Comparison of ENCODE assay signal across 8 cellular contexts in the genomic region with DNA sequence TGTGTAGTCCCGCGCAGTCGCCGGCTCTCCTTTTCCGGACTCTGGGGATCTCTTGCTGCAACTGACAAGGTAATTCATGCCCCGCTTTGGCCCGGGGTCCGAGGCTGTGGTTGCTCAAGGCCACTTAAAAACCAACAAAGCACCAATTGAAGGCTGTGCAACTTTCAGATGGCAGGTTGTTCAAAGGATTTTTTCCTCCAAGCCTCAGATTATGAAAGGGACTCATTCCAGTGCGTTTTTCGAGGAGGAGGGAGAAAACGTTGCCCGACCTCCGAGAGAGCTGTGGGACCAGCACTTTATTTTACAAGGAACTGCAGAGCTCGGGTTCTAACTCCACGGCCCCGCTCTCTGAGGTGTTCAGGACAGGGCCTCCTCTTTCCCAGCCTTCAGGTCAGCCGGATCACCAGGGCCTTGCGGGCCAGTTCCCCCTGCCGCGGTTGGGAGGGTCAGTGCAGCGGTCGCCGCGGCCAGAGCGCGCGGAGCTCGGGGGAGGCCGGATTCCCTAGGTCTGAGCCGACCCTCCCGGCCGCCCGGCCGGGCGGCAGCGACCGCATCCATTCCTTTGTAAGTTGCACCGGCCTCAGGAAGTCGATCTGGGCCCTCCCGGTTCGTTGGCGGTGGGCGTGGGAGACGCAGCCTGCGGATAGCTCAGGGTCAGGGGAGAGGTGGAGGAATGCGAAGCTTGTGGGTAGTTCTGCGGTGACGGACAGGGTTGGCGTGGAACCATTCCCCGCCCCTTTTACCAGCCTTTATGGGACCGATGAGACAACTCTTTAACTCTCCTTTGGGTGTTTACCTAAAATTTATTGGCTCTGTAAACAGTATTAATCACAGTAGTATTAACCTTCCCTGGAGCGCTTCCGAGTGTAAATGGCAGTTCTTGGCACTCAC. TPM values are rescaled to one million over a fixed set of nuclear protein-coding genes. Genes with fewer than 3 reads are reported as not detected.
DNase-seq lines count a peak whose midpoint lies in the region; ATAC-seq and TF ChIP-seq lines count a peak whose summit lies in the region.

No MANE protein-coding gene starts in this region.

- no peaks in the 10 kb centered on the region for H3K9me3 Mint-ChIP-seq in stimulated activated naive CD8-positive, alpha-beta T cell treated with anti-CD3 and anti-CD28 coated beads, Interleukin-15, amount 100 ng/mL, for 72 hours

- H3K27me3 ChIP-seq in left lung = no peaks in the 10 kb centered on the region

- H3K9me3 ChIP-seq in SK-N-MC (ENCODE audit: low read depth, low read length) (no peaks in the 10 kb centered on the region), left lung (no peaks in the 10 kb centered on the region)

- H3K4me3 Mint-ChIP-seq in stimulated activated naive CD8-positive, alpha-beta T cell treated with anti-CD3 and anti-CD28 coated beads, Interleukin-15, amount 100 ng/mL, for 72 hours = peak overlapping the region; percentile 95 to 97

- no peak for TF ChIP-seq POLR2A in GM18505 (IDR thresholded peaks at IDR 0.05; ENCODE audit: borderline replicate concordance, extremely low read depth, insufficient read depth, insufficient read length)

- H3K36me3 ChIP-seq in SK-N-MC (ENCODE audit: insufficient read depth, low read length) (no peaks in the 10 kb centered on the region), left lung (peaks cover 0 to 1% of the 10 kb centered on the region in 2 donors)

- ATAC-seq in left lung (peak; percentile 48), HG02678 (IDR thresholded peaks at IDR 0.05; ENCODE audit: unreplicated experiment) (no peak), GM18505 (IDR thresholded peaks at IDR 0.05; ENCODE audit: unreplicated experiment) (no peak)
- ATAC-seq in stimulated activated naive CD8-positive, alpha-beta T cell treated with anti-CD3 and anti-CD28 coated beads, Interleukin-15, amount 100 ng/mL, for 72 hours = no peak

- H3K4me1 ChIP-seq in left lung = peaks cover 0 to 29% of the 10 kb centered on the region in 2 donors

- TF ChIP-seq CTCF in left lung (IDR thresholded peaks at IDR 0.05) = no peak

- H3K4me1 Mint-ChIP-seq in stimulated activated naive CD8-positive, alpha-beta T cell treated with anti-CD3 and anti-CD28 coated beads, Interleukin-15, amount 100 ng/mL, for 72 hours = peaks cover 27% of the 10 kb centered on the region

- H3K9ac ChIP-seq in SK-N-MC (ENCODE audit: insufficient read length) = no peak overlapping the region

- no peak overlapping the region for H3K27ac Mint-ChIP-seq in stimulated activated naive CD8-positive, alpha-beta T cell treated with anti-CD3 and anti-CD28 coated beads, Interleukin-15, amount 100 ng/mL, for 72 hours

- intact Hi-C loops in left lung (cut with DNase I) = no loop called here

- H3K27me3 Mint-ChIP-seq in stimulated activated naive CD8-positive, alpha-beta T cell treated with anti-CD3 and anti-CD28 coated beads, Interleukin-15, amount 100 ng/mL, for 72 hours = peaks cover 51% of the 10 kb centered on the region

- H3K4me3 ChIP-seq in SK-N-MC (peak overlapping the region; percentile 80), left lung (peak overlapping the region; percentile 62 to 93)

- DNase-seq in stimulated activated CD4-positive, alpha-beta T cell treated with anti-CD3 and anti-CD28 coated beads, Interleukin-2, amount 100 ng/mL, for 24 hours = peak; percentile 20
- DNase-seq in stimulated activated CD4-positive, alpha-beta T cell treated with anti-CD3 and anti-CD28 coated beads, Interleukin-2, amount 100 ng/mL, for 48 hours = no peak
- DNase-seq in SK-N-MC (ENCODE audit: low read depth, low spot score) (no peak), dermis microvascular lymphatic vessel endothelial cell (ENCODE audit: low read depth in 2 of 2) (peak; percentile 60 to 95), left lung (peak; percentile 79 to 89)
- no peak for DNase-seq in stimulated activated naive CD8-positive, alpha-beta T cell treated with anti-CD3 and anti-CD28 coated beads, Interleukin-15, amount 100 ng/mL, for 72 hours

- H3K27ac ChIP-seq in SK-N-MC (no peak overlapping the region), left lung (peak overlapping the region; percentile 96 to 98)

RNA-seq across cellular contexts. Expression of a gene that starts 1.6 kb away (rescaled TPM):
- total RNA-seq in dermis microvascular lymphatic vessel endothelial cell (500 and 675 TPM in 2 replicates), left lung (100 to 1,000 TPM; 238 to 253 TPM)

Comparison
In these comparisons a context has a peak if more than half of its experiments do, and no peak if none do; other contexts are left out.
1. DNase-seq: peak in stimulated activated CD4-positive, alpha-beta T cell treated with anti-CD3 and anti-CD28 coated beads, Interleukin-2, amount 100 ng/mL, for 24 hours (2 of 2), dermis microvascular lymphatic vessel endothelial cell (2 of 2) and left lung (2 of 2); none in stimulated activated CD4-positive, alpha-beta T cell treated with anti-CD3 and anti-CD28 coated beads, Interleukin-2, amount 100 ng/mL, for 48 hours (0 of 2), SK-N-MC (single experiment) and stimulated activated naive CD8-positive, alpha-beta T cell treated with anti-CD3 and anti-CD28 coated beads, Interleukin-15, amount 100 ng/mL, for 72 hours (0 of 2).